In genomic region chr9:128920381-128921058, GRCh38 we compare ENCODE assay signal across 8 cellular contexts. TPM values are rescaled to one million over a fixed set of nuclear protein-coding genes. Genes with fewer than 3 reads are reported as not detected.
DNase-seq lines count a peak whose midpoint lies in the region; ATAC-seq and TF ChIP-seq lines count a peak whose summit lies in the region.

TSS of gene PHYHD1 (plus strand) at chr9:128920982. CDS start at chr9:128922324, 1,342 bp downstream.

- H3K4me1 Mint-ChIP-seq in chondrocyte (ENCODE audit: low read depth), result peaks cover 36% of the 10 kb centered on the region

- H3K4me3 Mint-ChIP-seq in chondrocyte (ENCODE audit: unreplicated experiment), result peak within 1 kb of the TSS; percentile 66

- no peak for TF ChIP-seq POLR2A in lower leg skin (IDR thresholded peaks at IDR 0.05)

- no peaks in the 10 kb centered on the region for H3K27me3 Mint-ChIP-seq in chondrocyte (ENCODE audit: low read depth)

- H3K27ac Mint-ChIP-seq in chondrocyte (ENCODE audit: unreplicated experiment), result peak within 1 kb of the TSS; percentile 79

- TF ChIP-seq CTCF in chondrocyte (IDR thresholded peaks at IDR 0.05), result no peak
- no peak for TF ChIP-seq CTCF in lower leg skin (IDR thresholded peaks at IDR 0.05)

- no peaks in the 10 kb centered on the region for H3K9me3 Mint-ChIP-seq in chondrocyte (ENCODE audit: low read depth)

- intact Hi-C loops in lower leg skin (cut with DNase I; ENCODE audit: low total_unique reads) (no loop called here), left colon (cut with DNase I, micrococcal nuclease) (loop anchor here in 1 of 2 donors (10.0 kb wide), 1 partner anchor 56 kb away; no protein-coding TSS in a partner anchor)

- no peak for ATAC-seq in left colon
- ATAC-seq in GM18870 (IDR thresholded peaks at IDR 0.05; ENCODE audit: unreplicated experiment), result no peak

- peak; percentile 89 for DNase-seq in A172 (ENCODE audit: low spot score)
- DNase-seq in NCI-H1694 (lab: John Stamatoyannopoulos, UW), result peak; percentile 86
- no peak for DNase-seq in chondrocyte (ENCODE audit: low spot score)
- DNase-seq in lower leg skin (ENCODE audit: low spot score in 2 of 2), result no peak
- peak; percentile 70 for DNase-seq in superior temporal gyrus (ENCODE audit: extremely low spot score)
- DNase-seq in NCI-H526 treated with DMSO at 0.1 percent for 48 hours (lab: John Stamatoyannopoulos, UW), result no peak
- no peak for DNase-seq in left colon

- no peak within 1 kb of the TSS for H3K4me3 ChIP-seq in lower leg skin (ENCODE audit: low read depth, poor library complexity, severe bottlenecking)

- H3K36me3 Mint-ChIP-seq in chondrocyte (ENCODE audit: low read depth), result peaks cover 15% of the 10 kb centered on the region

- WGBS in lower leg skin, 2 donors, result 36 to 50% methylated on average over 12 to 13 of the region's 13 CpGs

RNA-seq across cellular contexts. Expression of gene PHYHD1, which starts in this region (rescaled TPM):
- total RNA-seq in A172 (2014; rRNA removed; shearing (Covaris generic)), result not detected in 2 replicates
- total RNA-seq in chondrocyte (2.8 to 4.4 TPM (median 3.4 TPM) in 3 replicates), lower leg skin (10 to 100 TPM; 31.3 to 60.2 (median 50.6) TPM), left colon (1 to 10 TPM; 1.5 to 7.1 TPM)

Comparison
In these comparisons a context has a peak if more than half of its experiments do, and no peak if none do; other contexts are left out.
1. Peak in DNase-seq in A172; RNA of the gene not detected or under 1 TPM.
2. DNase-seq: peak in NCI-H1694 (single experiment) and superior temporal gyrus (single experiment); none in chondrocyte (single experiment), lower leg skin (0 of 2), NCI-H526 treated with DMSO at 0.1 percent for 48 hours (single experiment) and left colon (0 of 2).